1 cellular context compared by ENCODE assay signal in the genomic region with DNA sequence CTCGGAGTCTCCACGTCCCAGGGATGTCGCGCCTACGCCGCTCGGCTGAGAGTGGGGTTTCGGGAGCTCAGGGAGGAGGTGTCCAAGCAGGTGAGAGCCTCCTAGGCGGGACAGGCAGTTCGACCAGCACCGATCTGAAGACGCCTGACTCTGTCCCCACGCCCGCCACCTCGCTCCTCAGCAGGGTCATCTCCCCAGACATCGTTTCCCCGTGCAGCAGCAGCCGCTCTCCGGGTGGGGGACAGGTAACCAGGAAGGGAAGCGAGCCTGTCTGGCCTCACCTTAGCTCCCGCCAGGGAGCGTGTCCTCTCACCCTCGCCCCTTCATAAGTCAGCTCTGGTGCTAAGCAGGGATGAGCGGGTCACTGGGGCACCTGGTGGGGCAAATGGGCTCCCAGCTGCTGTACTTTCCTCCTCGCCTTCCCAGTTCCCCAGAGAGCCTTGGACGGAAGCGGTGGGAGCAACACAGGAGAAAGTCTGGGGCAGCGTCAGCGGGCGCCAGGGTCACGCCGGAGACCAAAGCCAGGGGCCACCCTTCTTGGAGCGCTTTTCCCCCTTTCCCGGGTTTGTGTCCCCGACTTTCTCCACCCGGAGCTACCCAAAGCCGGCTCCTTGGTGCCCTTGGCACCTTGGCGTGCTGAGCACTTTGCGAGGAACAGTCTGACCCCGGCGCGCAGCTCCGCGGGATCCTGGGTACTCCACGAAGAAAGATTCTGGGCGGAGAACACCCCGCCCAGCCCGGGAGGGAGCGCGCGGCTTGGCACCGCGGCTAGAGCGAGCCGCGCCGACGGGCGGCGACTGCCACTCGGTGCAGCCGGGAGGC.
TF ChIP-seq lines count a peak whose summit lies in the region.

No MANE protein-coding gene starts in this region.

TF ChIP-seq in HepG2, 621 proteins besides CTCF, POLR2A, EP300 and RAD21 (continued from another document):
- TF ChIP-seq ZNF382 (CRISPR knock-in tag; IDR thresholded peaks at IDR 0.05; ENCODE audit: borderline replicate concordance) (no peak), HOXA3 (CRISPR knock-in tag; IDR thresholded peaks at IDR 0.05) (no peak)
